Comparison of ENCODE assay signal across 11 cellular contexts in the genomic region with DNA sequence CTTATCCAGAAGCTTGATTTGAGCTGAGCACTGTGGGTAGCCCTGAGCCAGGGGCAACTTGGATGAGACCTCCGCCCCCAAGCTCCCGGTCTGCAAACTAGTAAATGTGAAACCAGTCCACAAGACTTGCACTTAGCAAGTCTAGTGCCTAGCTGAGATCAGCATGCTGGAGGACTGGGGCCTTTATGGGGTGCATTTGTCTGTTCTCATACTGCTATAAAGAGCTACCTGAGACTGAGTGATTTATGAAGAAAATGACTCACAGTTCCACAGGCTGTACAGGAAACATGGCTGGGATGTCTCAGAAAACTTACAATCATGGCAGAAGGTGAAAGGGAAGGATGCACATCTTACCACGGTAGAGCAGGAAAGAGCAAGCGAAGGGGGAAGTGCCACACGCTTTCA. TPM values are rescaled to one million over a fixed set of nuclear protein-coding genes. Genes with fewer than 3 reads are reported as not detected.
A peak's percentile ranks its signal among the peaks of the same experiment; 100 is the strongest.
DNase-seq lines count a peak whose midpoint lies in the region; ATAC-seq and TF ChIP-seq lines count a peak whose summit lies in the region.
"Had no signal": no experiment of that assay in that cellular context is flagged by ENCODE, and none has a peak within 500 bp of the region (broad histone marks: within the 10 kb centered on the region; RNA-seq: fewer than 3 reads in every experiment).

No MANE protein-coding gene starts in this region.

- H3K36me3 ChIP-seq in esophagus muscularis mucosa: no peaks in the 10 kb centered on the region
- H3K36me3 ChIP-seq in CD8-positive, alpha-beta memory T cell (ENCODE audit: insufficient read depth, low read length): no peaks in the 10 kb centered on the region

- CTCF ChIA-PET in CD8-positive, alpha-beta memory T cell (lab: Charles Lee): no interaction called here

- H3K36me3 Mint-ChIP-seq in CD8-positive, alpha-beta memory T cell: peaks cover 0 to 9% (median 0%) of the 10 kb centered on the region in 3 donors

- TF ChIP-seq EP300 in esophagus muscularis mucosa (IDR thresholded peaks at IDR 0.05): no peak

- peaks cover 0 to 3% of the 10 kb centered on the region in 2 donors for H3K27me3 Mint-ChIP-seq in CD8-positive, alpha-beta memory T cell

- peak; percentile 26 for DNase-seq in activated naive CD4-positive, alpha-beta T cell treated with anti-CD3 and anti-CD28 coated beads, Interleukin-2, amount 50 U/mL, for 16 hours
- DNase-seq in stimulated activated CD4-positive, alpha-beta T cell treated with anti-CD3 and anti-CD28 coated beads, Interleukin-1b, Interleukin-23, amount 100 ng/mL, for 48 hours: peak; percentile 72
- no peak for DNase-seq in esophagus muscularis mucosa (ENCODE audit: extremely low spot score)
- no peak for DNase-seq in CD8-positive, alpha-beta memory T cell
- DNase-seq: DMS53, MM.1S, posterior cingulate gyrus, SK-N-SH had no signal

- H3K27ac Mint-ChIP-seq in CD8-positive, alpha-beta memory T cell: peak overlapping the region in 3 of 8 donors; percentile 9 to 40 (median 35)

- ATAC-seq in GM18867 (IDR thresholded peaks at IDR 0.05; ENCODE audit: unreplicated experiment) (peak; percentile 42), HG02852 (IDR thresholded peaks at IDR 0.05; ENCODE audit: unreplicated experiment) (peak; percentile 72), GM19463 (IDR thresholded peaks at IDR 0.05; ENCODE audit: unreplicated experiment) (no peak)

- peaks cover under 1 to 6% (median 3%) of the 10 kb centered on the region in 4 donors for H3K4me1 ChIP-seq in esophagus muscularis mucosa
- H3K4me1 ChIP-seq in CD8-positive, alpha-beta memory T cell (ENCODE audit: insufficient read depth, low read length): no peaks in the 10 kb centered on the region

- 80% methylated on average over 5 of the region's 5 CpGs for WGBS in esophagus muscularis mucosa

- H3K4me3 ChIP-seq in esophagus muscularis mucosa: no peak overlapping the region
- H3K4me3 ChIP-seq in CD8-positive, alpha-beta memory T cell (ENCODE audit: low read length): no peak overlapping the region

- peaks cover 4 to 9% (median 5%) of the 10 kb centered on the region in 3 donors for H3K4me1 Mint-ChIP-seq in CD8-positive, alpha-beta memory T cell

- TF ChIP-seq CTCF in esophagus muscularis mucosa (IDR thresholded peaks at IDR 0.05): no peak

- H3K27me3 ChIP-seq in esophagus muscularis mucosa: no peaks in the 10 kb centered on the region
- H3K27me3 ChIP-seq in CD8-positive, alpha-beta memory T cell (ENCODE audit: insufficient read depth, low read length, poor library complexity, severe bottlenecking): no peaks in the 10 kb centered on the region

- no peak for TF ChIP-seq POLR2A in esophagus muscularis mucosa (IDR thresholded peaks at IDR 0.05; ENCODE audit: low read depth)

- H3K4me3 Mint-ChIP-seq in CD8-positive, alpha-beta memory T cell: peak overlapping the region in 1 of 7 donors; percentile 32

- no peaks in the 10 kb centered on the region for H3K9me3 Mint-ChIP-seq in CD8-positive, alpha-beta memory T cell

- intact Hi-C loops in esophagus muscularis mucosa (cut with DNase I): no loop called here

- no peak overlapping the region for H3K27ac ChIP-seq in esophagus muscularis mucosa (replicated peaks in 1 of 4)
- no peak overlapping the region for H3K27ac ChIP-seq in CD8-positive, alpha-beta memory T cell (ENCODE audit: low read depth, low read length)

- POLR2A ChIA-PET in CD8-positive, alpha-beta memory T cell (lab: Charles Lee): no interaction called here

- no peaks in the 10 kb centered on the region for H3K9me3 ChIP-seq in esophagus muscularis mucosa
- H3K9me3 ChIP-seq in CD8-positive, alpha-beta memory T cell (ENCODE audit: low read length): no peaks in the 10 kb centered on the region
- H3K9me3 ChIP-seq: SK-N-SH had no signal

RNA-seq across cellular contexts. Expression of a gene that starts 42.1 kb away (rescaled TPM):
- 10 to 100 TPM in 1 of 4 donors, 1 to 10 TPM in 3; 5.1 to 11.9 (median 7.5) TPM for total RNA-seq in esophagus muscularis mucosa
- 100 to 1,000 TPM; 159 to 171 TPM for total RNA-seq in CD8-positive, alpha-beta memory T cell
- polyA plus RNA-seq in CD8-positive, alpha-beta memory T cell: 285 TPM

Comparison
In these comparisons a context has a peak if more than half of its experiments do, and no peak if none do; other contexts are left out.
1. DNase-seq: peak in activated naive CD4-positive, alpha-beta T cell treated with anti-CD3 and anti-CD28 coated beads, Interleukin-2, amount 50 U/mL, for 16 hours (single experiment) and stimulated activated CD4-positive, alpha-beta T cell treated with anti-CD3 and anti-CD28 coated beads, Interleukin-1b, Interleukin-23, amount 100 ng/mL, for 48 hours (single experiment); none in esophagus muscularis mucosa (single experiment) and CD8-positive, alpha-beta memory T cell (0 of 5).
2. RNA of a gene that starts 42.1 kb away (total RNA-seq): 159 to 171 TPM in CD8-positive, alpha-beta memory T cell; 5.1 to 11.9 TPM in esophagus muscularis mucosa; every median in the first group is over 10 times any median in the second.